In genomic region chr7:68680235-68680872, GRCh38 we compare ENCODE assay signal across 16 cellular contexts.
DNase-seq lines count a peak whose midpoint lies in the region; ATAC-seq and TF ChIP-seq lines count a peak whose summit lies in the region.
"Had no signal": no experiment of that assay in that cellular context is flagged by ENCODE, and none has a peak within 500 bp of the region (broad histone marks: within the 10 kb centered on the region; RNA-seq: fewer than 3 reads in every experiment).

No MANE protein-coding gene starts in this region.

- H3K27me3 ChIP-seq in osteoblast (ENCODE audit: insufficient read depth, low read length): no peaks in the 10 kb centered on the region
- H3K27me3 ChIP-seq: BLaER1 treated with 17β-estradiol and CSF1 and Interleukin-3, amounts not matched to agents 10 nM and 100 nM had no signal

- H3K4me2 ChIP-seq in osteoblast (ENCODE audit: insufficient read depth, low read length): no peak overlapping the region

- no peak for TF ChIP-seq CTCF in osteoblast (IDR thresholded peaks at IDR 0.05; ENCODE audit: extremely low read depth, low read depth, low read length)

- no peak overlapping the region for H3K9ac ChIP-seq in SK-N-MC (ENCODE audit: insufficient read length)
- H3K9ac ChIP-seq: BLaER1 treated with 17β-estradiol and CSF1 and Interleukin-3, amounts not matched to agents 10 nM and 100 nM had no signal

- DNase-seq in NCI-H82 (lab: John Stamatoyannopoulos, UW): peak; percentile 58
- no peak for DNase-seq in NCI-H82 treated with DMSO at 0.1 percent for 48 hours (lab: John Stamatoyannopoulos, UW; ENCODE audit: unreplicated experiment)
- DNase-seq in SK-N-MC (ENCODE audit: low read depth, low spot score): peak; percentile 91
- no peak for DNase-seq in NCI-H446 (lab: John Stamatoyannopoulos, UW)
- no peak for DNase-seq in osteoblast (ENCODE audit: insufficient read length, low spot score, missing footprints)
- no peak for DNase-seq in NCI-H2029 treated with DMSO at 0.1 percent for 48 hours (lab: John Stamatoyannopoulos, UW)
- DNase-seq: Calu3; CD8-positive, alpha-beta T cell; GF-D8; GOT3; H7; KBM-7 had no signal

- peak overlapping the region; percentile 97 for H3K27ac ChIP-seq in SK-N-MC
- H3K27ac ChIP-seq in osteoblast (ENCODE audit: low read depth, low read length): no peak overlapping the region
- H3K27ac ChIP-seq: 22Rv1; BLaER1 treated with 17β-estradiol and CSF1 and Interleukin-3, amounts not matched to agents 10 nM and 100 nM had no signal

- H3K9me3 ChIP-seq in SK-N-MC (ENCODE audit: low read depth, low read length) (no peaks in the 10 kb centered on the region), osteoblast (ENCODE audit: low read depth, low read length) (no peaks in the 10 kb centered on the region)

- H3K4me3 ChIP-seq in SK-N-MC (peak overlapping the region; percentile 70), osteoblast (ENCODE audit: insufficient read depth, low read length) (no peak overlapping the region)
- H3K4me3 ChIP-seq: BLaER1 treated with 17β-estradiol and CSF1 and Interleukin-3, amounts not matched to agents 10 nM and 100 nM had no signal

- peaks cover 4% of the 10 kb centered on the region for H3K4me1 ChIP-seq in osteoblast (ENCODE audit: insufficient read depth, low read length)

- no peaks in the 10 kb centered on the region for H3K36me3 ChIP-seq in SK-N-MC (ENCODE audit: insufficient read depth, low read length)
- H3K36me3 ChIP-seq in osteoblast (ENCODE audit: insufficient read depth, low read length): no peaks in the 10 kb centered on the region
- H3K36me3 ChIP-seq: BLaER1 treated with 17β-estradiol and CSF1 and Interleukin-3, amounts not matched to agents 10 nM and 100 nM had no signal

- H2AFZ ChIP-seq in osteoblast (ENCODE audit: low read length): no peak overlapping the region

- ATAC-seq in esophagus mucosa: peak; percentile 32
- ATAC-seq: CD8-positive, alpha-beta T cell; HCT116 had no signal

- no peaks in the 10 kb centered on the region for H3K79me2 ChIP-seq in osteoblast (ENCODE audit: insufficient read depth, low read length)

- no peaks in the 10 kb centered on the region for H4K20me1 ChIP-seq in osteoblast (ENCODE audit: insufficient read depth, low read length)
- H4K20me1 ChIP-seq: BLaER1 treated with 17β-estradiol and CSF1 and Interleukin-3, amounts not matched to agents 10 nM and 100 nM had no signal

Comparison
In these comparisons a context has a peak if more than half of its experiments do, and no peak if none do; other contexts are left out.
1. DNase-seq: peak in NCI-H82 (single experiment) and SK-N-MC (single experiment); none in NCI-H82 treated with DMSO at 0.1 percent for 48 hours (single experiment), NCI-H446 (0 of 2), osteoblast (single experiment) and NCI-H2029 treated with DMSO at 0.1 percent for 48 hours (single experiment).